1 cellular context compared by ENCODE assay signal in genomic region chr9:124595743-124596142, GRCh38.
TF ChIP-seq lines count a peak whose summit lies in the region.

No MANE protein-coding gene starts in this region.

TF ChIP-seq in HepG2, 621 proteins besides CTCF, POLR2A, EP300 and RAD21 (continued from another document and continues in another):
- TF ChIP-seq, protein P1, sequence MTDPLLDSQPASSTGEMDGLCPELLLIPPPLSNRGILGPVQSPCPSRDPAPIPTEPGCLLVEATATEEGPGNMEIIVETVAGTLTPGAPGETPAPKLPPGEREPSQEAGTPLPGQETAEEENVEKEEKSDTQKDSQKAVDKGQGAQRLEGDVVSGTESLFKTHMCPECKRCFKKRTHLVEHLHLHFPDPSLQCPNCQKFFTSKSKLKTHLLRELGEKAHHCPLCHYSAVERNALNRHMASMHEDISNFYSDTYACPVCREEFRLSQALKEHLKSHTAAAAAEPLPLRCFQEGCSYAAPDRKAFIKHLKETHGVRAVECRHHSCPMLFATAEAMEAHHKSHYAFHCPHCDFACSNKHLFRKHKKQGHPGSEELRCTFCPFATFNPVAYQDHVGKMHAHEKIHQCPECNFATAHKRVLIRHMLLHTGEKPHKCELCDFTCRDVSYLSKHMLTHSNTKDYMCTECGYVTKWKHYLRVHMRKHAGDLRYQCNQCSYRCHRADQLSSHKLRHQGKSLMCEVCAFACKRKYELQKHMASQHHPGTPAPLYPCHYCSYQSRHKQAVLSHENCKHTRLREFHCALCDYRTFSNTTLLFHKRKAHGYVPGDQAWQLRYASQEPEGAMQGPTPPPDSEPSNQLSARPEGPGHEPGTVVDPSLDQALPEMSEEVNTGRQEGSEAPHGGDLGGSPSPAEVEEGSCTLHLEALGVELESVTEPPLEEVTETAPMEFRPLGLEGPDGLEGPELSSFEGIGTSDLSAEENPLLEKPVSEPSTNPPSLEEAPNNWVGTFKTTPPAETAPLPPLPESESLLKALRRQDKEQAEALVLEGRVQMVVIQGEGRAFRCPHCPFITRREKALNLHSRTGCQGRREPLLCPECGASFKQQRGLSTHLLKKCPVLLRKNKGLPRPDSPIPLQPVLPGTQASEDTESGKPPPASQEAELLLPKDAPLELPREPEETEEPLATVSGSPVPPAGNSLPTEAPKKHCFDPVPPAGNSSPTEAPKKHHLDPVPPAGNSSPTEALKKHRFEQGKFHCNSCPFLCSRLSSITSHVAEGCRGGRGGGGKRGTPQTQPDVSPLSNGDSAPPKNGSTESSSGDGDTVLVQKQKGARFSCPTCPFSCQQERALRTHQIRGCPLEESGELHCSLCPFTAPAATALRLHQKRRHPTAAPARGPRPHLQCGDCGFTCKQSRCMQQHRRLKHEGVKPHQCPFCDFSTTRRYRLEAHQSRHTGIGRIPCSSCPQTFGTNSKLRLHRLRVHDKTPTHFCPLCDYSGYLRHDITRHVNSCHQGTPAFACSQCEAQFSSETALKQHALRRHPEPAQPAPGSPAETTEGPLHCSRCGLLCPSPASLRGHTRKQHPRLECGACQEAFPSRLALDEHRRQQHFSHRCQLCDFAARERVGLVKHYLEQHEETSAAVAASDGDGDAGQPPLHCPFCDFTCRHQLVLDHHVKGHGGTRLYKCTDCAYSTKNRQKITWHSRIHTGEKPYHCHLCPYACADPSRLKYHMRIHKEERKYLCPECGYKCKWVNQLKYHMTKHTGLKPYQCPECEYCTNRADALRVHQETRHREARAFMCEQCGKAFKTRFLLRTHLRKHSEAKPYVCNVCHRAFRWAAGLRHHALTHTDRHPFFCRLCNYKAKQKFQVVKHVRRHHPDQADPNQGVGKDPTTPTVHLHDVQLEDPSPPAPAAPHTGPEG (CRISPR knock-in tag; IDR thresholded peaks at IDR 0.05): no peak
- TF ChIP-seq, protein P2, sequence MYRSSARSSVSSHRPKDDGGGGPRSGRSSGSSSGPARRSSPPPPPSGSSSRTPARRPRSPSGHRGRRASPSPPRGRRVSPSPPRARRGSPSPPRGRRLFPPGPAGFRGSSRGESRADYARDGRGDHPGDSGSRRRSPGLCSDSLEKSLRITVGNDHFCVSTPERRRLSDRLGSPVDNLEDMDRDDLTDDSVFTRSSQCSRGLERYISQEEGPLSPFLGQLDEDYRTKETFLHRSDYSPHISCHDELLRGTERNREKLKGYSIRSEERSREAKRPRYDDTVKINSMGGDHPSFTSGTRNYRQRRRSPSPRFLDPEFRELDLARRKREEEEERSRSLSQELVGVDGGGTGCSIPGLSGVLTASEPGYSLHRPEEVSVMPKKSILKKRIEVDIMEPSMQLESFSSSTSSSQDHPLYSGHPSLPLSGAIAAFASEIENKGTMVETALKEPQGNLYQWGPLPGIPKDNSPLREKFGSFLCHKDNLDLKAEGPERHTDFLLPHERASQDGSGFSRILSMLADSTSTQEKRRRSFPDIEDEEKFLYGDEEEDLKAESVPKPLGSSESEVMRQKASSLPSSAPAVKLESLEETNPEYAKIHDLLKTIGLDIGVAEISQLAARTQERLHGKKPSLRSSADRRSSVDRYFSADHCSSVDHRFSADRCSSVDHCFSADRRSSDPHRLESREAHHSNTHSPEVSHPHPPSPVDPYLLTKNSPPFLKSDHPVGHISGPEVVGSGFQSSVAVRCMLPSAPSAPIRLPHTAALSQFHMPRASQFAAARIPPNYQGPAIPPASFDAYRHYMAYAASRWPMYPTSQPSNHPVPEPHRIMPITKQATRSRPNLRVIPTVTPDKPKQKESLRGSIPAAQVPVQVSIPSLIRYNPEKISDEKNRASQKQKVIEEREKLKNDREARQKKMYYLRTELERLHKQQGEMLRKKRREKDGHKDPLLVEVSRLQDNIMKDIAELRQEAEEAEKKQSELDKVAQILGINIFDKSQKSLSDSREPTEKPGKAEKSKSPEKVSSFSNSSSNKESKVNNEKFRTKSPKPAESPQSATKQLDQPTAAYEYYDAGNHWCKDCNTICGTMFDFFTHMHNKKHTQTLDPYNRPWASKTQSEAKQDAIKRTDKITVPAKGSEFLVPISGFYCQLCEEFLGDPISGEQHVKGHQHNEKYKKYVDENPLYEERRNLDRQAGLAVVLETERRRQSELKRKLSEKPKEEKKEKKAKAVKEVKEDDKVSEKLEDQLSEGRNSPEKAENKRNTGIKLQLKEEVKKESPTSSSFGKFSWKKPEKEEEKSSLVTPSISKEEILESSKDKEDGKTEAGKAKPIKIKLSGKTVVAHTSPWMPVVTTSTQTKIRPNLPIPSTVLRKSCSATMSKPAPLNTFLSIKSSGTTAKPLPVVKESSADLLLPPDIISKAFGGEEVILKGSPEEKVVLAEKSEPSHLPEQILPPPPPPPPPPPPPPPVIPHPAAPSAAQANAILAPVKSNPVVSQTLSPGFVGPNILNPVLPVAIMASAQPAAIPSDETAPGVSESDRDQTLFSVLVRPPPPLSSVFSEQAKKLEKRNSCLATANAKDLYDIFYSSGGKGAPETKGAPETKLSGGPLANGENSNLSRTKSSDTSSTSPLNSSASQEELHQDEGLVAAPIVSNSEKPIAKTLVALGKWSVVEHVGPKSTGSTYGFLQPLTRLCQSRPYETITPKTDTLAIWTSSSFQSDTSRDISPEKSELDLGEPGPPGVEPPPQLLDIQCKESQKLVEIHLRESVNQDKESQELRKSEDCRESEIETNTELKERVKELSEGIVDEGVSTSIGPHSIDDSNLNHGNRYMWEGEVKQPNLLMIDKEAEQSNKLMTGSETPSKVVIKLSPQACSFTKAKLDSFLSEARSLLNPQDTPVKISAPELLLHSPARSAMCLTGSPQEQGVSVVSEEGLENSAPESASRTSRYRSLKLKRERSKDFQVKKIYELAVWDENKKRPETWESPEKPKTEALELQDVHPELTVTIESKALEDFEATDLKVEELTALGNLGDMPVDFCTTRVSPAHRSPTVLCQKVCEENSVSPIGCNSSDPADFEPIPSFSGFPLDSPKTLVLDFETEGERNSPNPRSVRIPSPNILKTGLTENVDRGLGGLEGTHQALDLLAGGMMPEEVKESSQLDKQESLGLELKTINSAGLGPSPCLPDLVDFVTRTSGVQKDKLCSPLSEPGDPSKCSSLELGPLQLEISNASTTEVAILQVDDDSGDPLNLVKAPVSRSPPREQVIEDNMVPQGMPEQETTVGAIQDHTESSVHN (CRISPR knock-in tag; IDR thresholded peaks at IDR 0.05): no peak
- TF ChIP-seq, protein P3, sequence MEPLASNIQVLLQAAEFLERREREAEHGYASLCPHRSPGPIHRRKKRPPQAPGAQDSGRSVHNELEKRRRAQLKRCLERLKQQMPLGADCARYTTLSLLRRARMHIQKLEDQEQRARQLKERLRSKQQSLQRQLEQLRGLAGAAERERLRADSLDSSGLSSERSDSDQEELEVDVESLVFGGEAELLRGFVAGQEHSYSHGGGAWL (CRISPR knock-in tag; IDR thresholded peaks at IDR 0.05): no peak
- TF ChIP-seq RARG (CRISPR knock-in tag; IDR thresholded peaks at IDR 0.05; ENCODE audit: low read depth) (no peak), REPIN1 (CRISPR knock-in tag; IDR thresholded peaks at IDR 0.05; ENCODE audit: borderline replicate concordance, low read depth) (no peak), ZBTB20 (CRISPR knock-in tag; IDR thresholded peaks at IDR 0.05; ENCODE audit: borderline replicate concordance, low read depth) (0 out of 2 replicates have a peak, but pooled peaks have one; percentile 32), HINFP (CRISPR knock-in tag; IDR thresholded peaks at IDR 0.05; ENCODE audit: low read depth) (no peak), KDM5A (IDR thresholded peaks at IDR 0.05; ENCODE audit: borderline replicate concordance, low read length) (no peak), THAP8 (CRISPR knock-in tag; IDR thresholded peaks at IDR 0.05; ENCODE audit: borderline replicate concordance) (no peak), HNRNPLL (IDR thresholded peaks at IDR 0.05; ENCODE audit: low read depth, low read length, poor library complexity, severe bottlenecking) (no peak), ONECUT2 (CRISPR knock-in tag; IDR thresholded peaks at IDR 0.05) (no peak), ZSCAN31 (CRISPR knock-in tag; IDR thresholded peaks at IDR 0.05; ENCODE audit: low read depth) (0 out of 2 replicates have a peak, but pooled peaks have one; percentile 36), SPEN (CRISPR knock-in tag; IDR thresholded peaks at IDR 0.05; ENCODE audit: low read depth) (no peak), NCOA1 (CRISPR knock-in tag; IDR thresholded peaks at IDR 0.05) (no peak), ZNF619 (CRISPR knock-in tag; IDR thresholded peaks at IDR 0.05) (no peak), ZNF572 (CRISPR knock-in tag; IDR thresholded peaks at IDR 0.05) (no peak)
- TF ChIP-seq, protein P4, sequence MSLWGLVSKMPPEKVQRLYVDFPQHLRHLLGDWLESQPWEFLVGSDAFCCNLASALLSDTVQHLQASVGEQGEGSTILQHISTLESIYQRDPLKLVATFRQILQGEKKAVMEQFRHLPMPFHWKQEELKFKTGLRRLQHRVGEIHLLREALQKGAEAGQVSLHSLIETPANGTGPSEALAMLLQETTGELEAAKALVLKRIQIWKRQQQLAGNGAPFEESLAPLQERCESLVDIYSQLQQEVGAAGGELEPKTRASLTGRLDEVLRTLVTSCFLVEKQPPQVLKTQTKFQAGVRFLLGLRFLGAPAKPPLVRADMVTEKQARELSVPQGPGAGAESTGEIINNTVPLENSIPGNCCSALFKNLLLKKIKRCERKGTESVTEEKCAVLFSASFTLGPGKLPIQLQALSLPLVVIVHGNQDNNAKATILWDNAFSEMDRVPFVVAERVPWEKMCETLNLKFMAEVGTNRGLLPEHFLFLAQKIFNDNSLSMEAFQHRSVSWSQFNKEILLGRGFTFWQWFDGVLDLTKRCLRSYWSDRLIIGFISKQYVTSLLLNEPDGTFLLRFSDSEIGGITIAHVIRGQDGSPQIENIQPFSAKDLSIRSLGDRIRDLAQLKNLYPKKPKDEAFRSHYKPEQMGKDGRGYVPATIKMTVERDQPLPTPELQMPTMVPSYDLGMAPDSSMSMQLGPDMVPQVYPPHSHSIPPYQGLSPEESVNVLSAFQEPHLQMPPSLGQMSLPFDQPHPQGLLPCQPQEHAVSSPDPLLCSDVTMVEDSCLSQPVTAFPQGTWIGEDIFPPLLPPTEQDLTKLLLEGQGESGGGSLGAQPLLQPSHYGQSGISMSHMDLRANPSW (CRISPR knock-in tag; IDR thresholded peaks at IDR 0.05; ENCODE audit: borderline replicate concordance): no peak
- TF ChIP-seq, protein P5, sequence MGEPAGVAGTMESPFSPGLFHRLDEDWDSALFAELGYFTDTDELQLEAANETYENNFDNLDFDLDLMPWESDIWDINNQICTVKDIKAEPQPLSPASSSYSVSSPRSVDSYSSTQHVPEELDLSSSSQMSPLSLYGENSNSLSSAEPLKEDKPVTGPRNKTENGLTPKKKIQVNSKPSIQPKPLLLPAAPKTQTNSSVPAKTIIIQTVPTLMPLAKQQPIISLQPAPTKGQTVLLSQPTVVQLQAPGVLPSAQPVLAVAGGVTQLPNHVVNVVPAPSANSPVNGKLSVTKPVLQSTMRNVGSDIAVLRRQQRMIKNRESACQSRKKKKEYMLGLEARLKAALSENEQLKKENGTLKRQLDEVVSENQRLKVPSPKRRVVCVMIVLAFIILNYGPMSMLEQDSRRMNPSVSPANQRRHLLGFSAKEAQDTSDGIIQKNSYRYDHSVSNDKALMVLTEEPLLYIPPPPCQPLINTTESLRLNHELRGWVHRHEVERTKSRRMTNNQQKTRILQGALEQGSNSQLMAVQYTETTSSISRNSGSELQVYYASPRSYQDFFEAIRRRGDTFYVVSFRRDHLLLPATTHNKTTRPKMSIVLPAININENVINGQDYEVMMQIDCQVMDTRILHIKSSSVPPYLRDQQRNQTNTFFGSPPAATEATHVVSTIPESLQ (CRISPR knock-in tag; conservative IDR thresholded peaks at IDR 0.05): no peak
- TF ChIP-seq, protein P6, sequence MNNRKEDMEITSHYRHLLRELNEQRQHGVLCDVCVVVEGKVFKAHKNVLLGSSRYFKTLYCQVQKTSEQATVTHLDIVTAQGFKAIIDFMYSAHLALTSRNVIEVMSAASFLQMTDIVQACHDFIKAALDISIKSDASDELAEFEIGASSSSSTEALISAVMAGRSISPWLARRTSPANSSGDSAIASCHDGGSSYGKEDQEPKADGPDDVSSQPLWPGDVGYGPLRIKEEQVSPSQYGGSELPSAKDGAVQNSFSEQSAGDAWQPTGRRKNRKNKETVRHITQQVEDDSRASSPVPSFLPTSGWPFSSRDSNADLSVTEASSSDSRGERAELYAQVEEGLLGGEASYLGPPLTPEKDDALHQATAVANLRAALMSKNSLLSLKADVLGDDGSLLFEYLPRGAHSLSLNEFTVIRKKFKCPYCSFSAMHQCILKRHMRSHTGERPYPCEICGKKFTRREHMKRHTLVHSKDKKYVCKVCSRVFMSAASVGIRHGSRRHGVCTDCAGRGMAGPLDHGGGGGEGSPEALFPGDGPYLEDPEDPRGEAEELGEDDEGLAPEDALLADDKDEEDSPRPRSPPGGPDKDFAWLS (CRISPR knock-in tag; IDR thresholded peaks at IDR 0.05; ENCODE audit: borderline replicate concordance): no peak
- TF ChIP-seq, protein P7, sequence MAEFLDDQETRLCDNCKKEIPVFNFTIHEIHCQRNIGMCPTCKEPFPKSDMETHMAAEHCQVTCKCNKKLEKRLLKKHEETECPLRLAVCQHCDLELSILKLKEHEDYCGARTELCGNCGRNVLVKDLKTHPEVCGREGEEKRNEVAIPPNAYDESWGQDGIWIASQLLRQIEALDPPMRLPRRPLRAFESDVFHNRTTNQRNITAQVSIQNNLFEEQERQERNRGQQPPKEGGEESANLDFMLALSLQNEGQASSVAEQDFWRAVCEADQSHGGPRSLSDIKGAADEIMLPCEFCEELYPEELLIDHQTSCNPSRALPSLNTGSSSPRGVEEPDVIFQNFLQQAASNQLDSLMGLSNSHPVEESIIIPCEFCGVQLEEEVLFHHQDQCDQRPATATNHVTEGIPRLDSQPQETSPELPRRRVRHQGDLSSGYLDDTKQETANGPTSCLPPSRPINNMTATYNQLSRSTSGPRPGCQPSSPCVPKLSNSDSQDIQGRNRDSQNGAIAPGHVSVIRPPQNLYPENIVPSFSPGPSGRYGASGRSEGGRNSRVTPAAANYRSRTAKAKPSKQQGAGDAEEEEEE (CRISPR knock-in tag; IDR thresholded peaks at IDR 0.05; ENCODE audit: borderline replicate concordance): no peak
- TF ChIP-seq, protein P8, sequence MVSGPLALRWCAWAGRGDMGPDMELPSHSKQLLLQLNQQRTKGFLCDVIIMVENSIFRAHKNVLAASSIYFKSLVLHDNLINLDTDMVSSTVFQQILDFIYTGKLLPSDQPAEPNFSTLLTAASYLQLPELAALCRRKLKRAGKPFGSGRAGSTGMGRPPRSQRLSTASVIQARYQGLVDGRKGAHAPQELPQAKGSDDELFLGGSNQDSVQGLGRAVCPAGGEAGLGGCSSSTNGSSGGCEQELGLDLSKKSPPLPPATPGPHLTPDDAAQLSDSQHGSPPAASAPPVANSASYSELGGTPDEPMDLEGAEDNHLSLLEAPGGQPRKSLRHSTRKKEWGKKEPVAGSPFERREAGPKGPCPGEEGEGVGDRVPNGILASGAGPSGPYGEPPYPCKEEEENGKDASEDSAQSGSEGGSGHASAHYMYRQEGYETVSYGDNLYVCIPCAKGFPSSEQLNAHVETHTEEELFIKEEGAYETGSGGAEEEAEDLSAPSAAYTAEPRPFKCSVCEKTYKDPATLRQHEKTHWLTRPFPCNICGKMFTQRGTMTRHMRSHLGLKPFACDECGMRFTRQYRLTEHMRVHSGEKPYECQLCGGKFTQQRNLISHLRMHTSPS (CRISPR knock-in tag; IDR thresholded peaks at IDR 0.05; ENCODE audit: low read depth): no peak
